Comparison of ENCODE assay signal across 2 cellular contexts in genomic region chr1:71304125-71304524, GRCh38.
TF ChIP-seq lines count a peak whose summit lies in the region.

No MANE protein-coding gene starts in this region.

TF ChIP-seq in endothelial cell of umbilical vein, 7 proteins besides CTCF, POLR2A, EP300 and RAD21 (continued from another document):
- no peak for TF ChIP-seq EZH2 (IDR thresholded peaks at IDR 0.05; ENCODE audit: borderline replicate concordance, low read depth, low read length, severe bottlenecking)

TF ChIP-seq in HEK293T, 16 proteins besides CTCF, POLR2A, EP300 and RAD21 (continued from another document):
- no peak for TF ChIP-seq LEF1 (IDR thresholded peaks at IDR 0.05; ENCODE audit: borderline replicate concordance)
- TF ChIP-seq TARDBP (IDR thresholded peaks at IDR 0.05) = no peak
- TF ChIP-seq FOXA1 (IDR thresholded peaks at IDR 0.05) = no peak
- TF ChIP-seq HDGF (IDR thresholded peaks at IDR 0.05; ENCODE audit: borderline replicate concordance) = no peak
- no peak for TF ChIP-seq SP1 (IDR thresholded peaks at IDR 0.05)
- no peak for TF ChIP-seq ZNF384 (IDR thresholded peaks at IDR 0.05)
- TF ChIP-seq ARNT (IDR thresholded peaks at IDR 0.05) = no peak
- no peak for TF ChIP-seq FOXK2 (IDR thresholded peaks at IDR 0.05)
TF ChIP-seq in HEK293T: peak in this region for 0.
